Comparison of ENCODE assay signal across 8 cellular contexts in genomic region chr5:154714271-154714986, GRCh38. TPM values are rescaled to one million over a fixed set of nuclear protein-coding genes. Genes with fewer than 3 reads are reported as not detected.
DNase-seq lines count a peak whose midpoint lies in the region; ATAC-seq and TF ChIP-seq lines count a peak whose summit lies in the region.

No MANE protein-coding gene starts in this region.

- no peak overlapping the region for H3K27ac ChIP-seq in CD4-positive, CD25-positive, alpha-beta regulatory T cell (ENCODE audit: insufficient read depth, low read length, poor library complexity, severe bottlenecking)

- H3K4me1 ChIP-seq in CD4-positive, CD25-positive, alpha-beta regulatory T cell (ENCODE audit: control insufficient read depth, insufficient read depth, low read length, poor library complexity, severe bottlenecking) = no peaks in the 10 kb centered on the region

- no peaks in the 10 kb centered on the region for H3K9me3 ChIP-seq in CD4-positive, CD25-positive, alpha-beta regulatory T cell (ENCODE audit: control insufficient read depth in 2 of 2, low read length in 2 of 2)

- H3K4me3 ChIP-seq in CD4-positive, CD25-positive, alpha-beta regulatory T cell (ENCODE audit: low read depth, low read length) = no peak overlapping the region

- peaks cover 5% of the 10 kb centered on the region for H3K27me3 Mint-ChIP-seq in CD4-positive, CD25-positive, alpha-beta regulatory T cell
- H3K27me3 Mint-ChIP-seq in activated T-helper 17 cell treated with anti-CD3 and anti-CD28 coated beads, Interleukin-2, amount 50 U/mL, for 72 hours = no peaks in the 10 kb centered on the region

- H3K36me3 Mint-ChIP-seq in CD4-positive, CD25-positive, alpha-beta regulatory T cell = no peaks in the 10 kb centered on the region
- no peaks in the 10 kb centered on the region for H3K36me3 Mint-ChIP-seq in activated T-helper 17 cell treated with anti-CD3 and anti-CD28 coated beads, Interleukin-2, amount 50 U/mL, for 72 hours (ENCODE audit: low read depth)

- peaks cover 0 to 5% (median 0%) of the 10 kb centered on the region in 4 donors for H3K4me1 Mint-ChIP-seq in CD4-positive, CD25-positive, alpha-beta regulatory T cell
- H3K4me1 Mint-ChIP-seq in activated T-helper 17 cell treated with anti-CD3 and anti-CD28 coated beads, Interleukin-2, amount 50 U/mL, for 72 hours = peaks cover 4% of the 10 kb centered on the region

- H3K9me3 Mint-ChIP-seq in CD4-positive, CD25-positive, alpha-beta regulatory T cell = no peaks in the 10 kb centered on the region
- no peaks in the 10 kb centered on the region for H3K9me3 Mint-ChIP-seq in activated T-helper 17 cell treated with anti-CD3 and anti-CD28 coated beads, Interleukin-2, amount 50 U/mL, for 72 hours

- H3K36me3 ChIP-seq in CD4-positive, CD25-positive, alpha-beta regulatory T cell (ENCODE audit: control insufficient read depth, insufficient read depth, low read length) = no peaks in the 10 kb centered on the region

- H3K27ac Mint-ChIP-seq in CD4-positive, CD25-positive, alpha-beta regulatory T cell = peak overlapping the region in 1 of 3 donors; percentile 67
- peak overlapping the region; percentile 23 for H3K27ac Mint-ChIP-seq in activated T-helper 17 cell treated with anti-CD3 and anti-CD28 coated beads, Interleukin-2, amount 50 U/mL, for 72 hours

- no peak overlapping the region for H3K4me3 Mint-ChIP-seq in CD4-positive, CD25-positive, alpha-beta regulatory T cell
- peak overlapping the region; percentile 6 for H3K4me3 Mint-ChIP-seq in activated T-helper 17 cell treated with anti-CD3 and anti-CD28 coated beads, Interleukin-2, amount 50 U/mL, for 72 hours

- DNase-seq in CD4-positive, CD25-positive, alpha-beta regulatory T cell = peak in 1 of 3 donors; percentile 55
- DNase-seq in medulla oblongata (ENCODE audit: extremely low spot score) (peak; percentile 37), cerebellar cortex (ENCODE audit: low spot score) (no peak), GM10266 (ENCODE audit: extremely low spot score) (no peak), KG1 (lab: John Stamatoyannopoulos, UW) (no peak)

- peak; percentile 34 to 58 for ATAC-seq in CD4-positive, CD25-positive, alpha-beta regulatory T cell (ENCODE audit: low read depth in 2 of 2)
- peak; percentile 65 for ATAC-seq in GM19372 (IDR thresholded peaks at IDR 0.05; ENCODE audit: low read depth, unreplicated experiment)
- ATAC-seq in HG03457 (IDR thresholded peaks at IDR 0.05; ENCODE audit: unreplicated experiment) = peak; percentile 76
- ATAC-seq in activated T-helper 17 cell treated with anti-CD3 and anti-CD28 coated beads, Interleukin-2, amount 50 U/mL, for 72 hours (replicated peaks) = peak; percentile 64

- no peaks in the 10 kb centered on the region for H3K27me3 ChIP-seq in CD4-positive, CD25-positive, alpha-beta regulatory T cell (ENCODE audit: control insufficient read depth, insufficient read depth, low read length)

- TF ChIP-seq CTCF in GM10266 (IDR thresholded peaks at IDR 0.05; ENCODE audit: control insufficient read depth, insufficient read depth, low read depth, missing control alignments) = no peak

RNA-seq across cellular contexts. Expression of gene LARP1, which starts 40.7 kb away (rescaled TPM):
- total RNA-seq in CD4-positive, CD25-positive, alpha-beta regulatory T cell = 122 TPM
- polyA plus RNA-seq in CD4-positive, CD25-positive, alpha-beta regulatory T cell = 10 to 100 TPM in 2 of 4 donors, 1 to 10 TPM in 2; 8.0 to 10.8 (median 10.0) TPM
- 100 to 1,000 TPM; 121 to 242 TPM for total RNA-seq in activated T-helper 17 cell treated with anti-CD3 and anti-CD28 coated beads, Interleukin-2, amount 50 U/mL, for 72 hours
